ENCODE assay signal across 21 cellular contexts in the genomic region with DNA sequence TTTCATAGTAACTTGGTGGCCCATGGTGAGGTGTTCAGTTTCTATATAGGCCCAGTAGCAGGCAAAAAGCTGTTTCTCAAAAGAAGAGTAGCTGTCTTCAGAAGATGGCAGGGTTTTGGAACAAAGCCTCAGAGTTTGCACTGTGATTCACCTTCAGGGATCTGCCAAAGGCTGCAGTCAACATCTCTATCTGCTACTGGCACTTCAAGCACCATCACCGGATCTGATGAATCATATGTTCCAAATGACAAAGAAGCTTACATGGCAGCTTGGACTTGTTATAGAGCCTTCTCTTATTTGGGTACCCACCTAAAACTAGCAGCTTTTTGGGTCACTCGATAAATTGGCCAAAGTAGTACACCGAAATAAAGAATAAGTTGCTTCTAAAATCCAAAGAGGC. TPM values are rescaled to one million over a fixed set of nuclear protein-coding genes. Genes with fewer than 3 reads are reported as not detected.
DNase-seq lines count a peak whose midpoint lies in the region; ATAC-seq and TF ChIP-seq lines count a peak whose summit lies in the region.
"Had no signal": no experiment of that assay in that cellular context is flagged by ENCODE, and none has a peak within 500 bp of the region (broad histone marks: within the 10 kb centered on the region; RNA-seq: fewer than 3 reads in every experiment).

No MANE protein-coding gene starts in this region.

- in situ Hi-C loops in GM23248 (cut with MboI) = no loop called here

- H3K27me3 Mint-ChIP-seq in type B pancreatic cell = no peaks in the 10 kb centered on the region
- H3K27me3 Mint-ChIP-seq: IgD-negative memory B cell had no signal

- no peaks in the 10 kb centered on the region for H3K79me2 ChIP-seq in GM23248 (ENCODE audit: insufficient read depth)

- TF ChIP-seq CTCF in type B pancreatic cell (conservative IDR thresholded peaks at IDR 0.05) = no peak

- no peak overlapping the region for H3K27ac Mint-ChIP-seq in type B pancreatic cell
- H3K27ac Mint-ChIP-seq: IgD-negative memory B cell, T-cell had no signal

- no peak for ATAC-seq in HG03442 (IDR thresholded peaks at IDR 0.05; ENCODE audit: unreplicated experiment)
- no peak for ATAC-seq in GM21381 (IDR thresholded peaks at IDR 0.05; ENCODE audit: unreplicated experiment)
- ATAC-seq: SK-N-SH treated with all-trans-retinoic acid at 6 μM for 48 hours, T-cell had no signal

- H3K9me3 Mint-ChIP-seq in type B pancreatic cell = peaks cover 5% of the 10 kb centered on the region
- H3K9me3 Mint-ChIP-seq: IgD-negative memory B cell, T-cell had no signal

- H3K9me2 ChIP-seq in GM23248 (ENCODE audit: insufficient read depth) = no peaks in the 10 kb centered on the region

- no peak overlapping the region for H3K27ac ChIP-seq in GM23248
- H3K27ac ChIP-seq: C4-2B, RWPE1 had no signal

- no peaks in the 10 kb centered on the region for H3F3A ChIP-seq in GM23248 (ENCODE audit: insufficient read depth)

- peaks cover 4% of the 10 kb centered on the region for H3K36me3 Mint-ChIP-seq in type B pancreatic cell
- H3K36me3 Mint-ChIP-seq: IgD-negative memory B cell, T-cell had no signal

- no peak overlapping the region for H3K4me3 Mint-ChIP-seq in type B pancreatic cell
- H3K4me3 Mint-ChIP-seq: IgD-negative memory B cell, T-cell had no signal

- no peaks in the 10 kb centered on the region for H4K20me1 ChIP-seq in GM23248 (ENCODE audit: insufficient read depth)

- peaks cover 6% of the 10 kb centered on the region for H3K4me1 ChIP-seq in GM23248 (ENCODE audit: insufficient read depth)

- DNase-seq in GM23248 (peak; percentile 14), HT1080 (ENCODE audit: low read depth) (peak; percentile 66), astrocyte of the hippocampus (ENCODE audit: low read depth, low spot score) (peak; percentile 26), iris pigment epithelial cell (ENCODE audit: low read depth) (peak; percentile 24), AML-193 (lab: John Stamatoyannopoulos, UW) (no peak), type B pancreatic cell (ENCODE audit: extremely low spot score, unreplicated experiment) (no peak)
- DNase-seq: ACHN, GDM1, Kasumi-1, NCI-H1694 treated with DMSO at 0.1 percent for 48 hours, NCI-H2107, NCI-H2227 treated with DMSO at 0.1 percent for 48 hours, NCI-H524 treated with DMSO at 0.1 percent for 48 hours, SIG-M5, T-cell had no signal

- no peaks in the 10 kb centered on the region for H3K36me3 ChIP-seq in GM23248 (ENCODE audit: low read depth)

- 78 to 80% methylated on average over 3 of the region's 3 CpGs for WGBS in GM23248 (ENCODE audit: low coverage in 1 of 2, low lambda C conversion rate in 2 of 2, missing lambda C conversion rate in 2 of 2), 2 experiments

- no peaks in the 10 kb centered on the region for H3K4me1 Mint-ChIP-seq in type B pancreatic cell (ENCODE audit: unreplicated experiment)
- H3K4me1 Mint-ChIP-seq: IgD-negative memory B cell, T-cell had no signal

- H3K9me3 ChIP-seq in GM23248 (ENCODE audit: low read depth) = no peaks in the 10 kb centered on the region

- no peak overlapping the region for H3K4me2 ChIP-seq in GM23248 (ENCODE audit: unreplicated experiment)

- no peak overlapping the region for H3K4me3 ChIP-seq in GM23248

- H3K27me3 ChIP-seq in GM23248 (replicated peaks; ENCODE audit: insufficient read depth) = no peaks in the 10 kb centered on the region

- no peak overlapping the region for H2AFZ ChIP-seq in GM23248

- no peak overlapping the region for H3K9ac ChIP-seq in GM23248

RNA-seq across cellular contexts. Expression of gene PKIB, which starts 39.5 kb away (rescaled TPM):
- 1.3 TPM in 1 of 2 replicates, not detected in the other for total RNA-seq in GM23248 (2014; rRNA removed; shearing (Covaris generic))
- polyA plus RNA-seq in GM23248 (2016; fragmentation: Nextera tagmentation; extraction: Ambion mirVana) = 0.40 and 0.77 TPM in 2 replicates
- total RNA-seq in HT1080 (2014; rRNA removed; shearing (Covaris generic)) = 0.23 and 1.3 TPM in 2 replicates
- 1.5 TPM in 2 replicates for polyA plus RNA-seq in HT1080 (2015; cell fraction: cytosol; rRNA removed)
- not detected in 2 replicates for polyA plus RNA-seq in HT1080 (2015; cell fraction: nucleus; rRNA removed)
- 31.7 and 56.8 TPM in 2 replicates for total RNA-seq in type B pancreatic cell (ENCODE audit: low replicate concordance)
- polyA plus RNA-seq: IgD-negative memory B cell had no signal

Comparison
In these comparisons a context has a peak if more than half of its experiments do, and no peak if none do; other contexts are left out.
1. DNase-seq: peak in GM23248 (single experiment), HT1080 (single experiment), astrocyte of the hippocampus (single experiment) and iris pigment epithelial cell (single experiment); none in AML-193 (0 of 2) and type B pancreatic cell (single experiment).
2. RNA of gene PKIB, which starts 39.5 kb away (total RNA-seq): 31.7 to 56.8 TPM in type B pancreatic cell; 0.23 to 1.3 TPM in HT1080 and 1.3 TPM in GM23248; every median in the first group is over 10 times any median in the second.